19 cellular contexts compared by ENCODE assay signal in the genomic region with DNA sequence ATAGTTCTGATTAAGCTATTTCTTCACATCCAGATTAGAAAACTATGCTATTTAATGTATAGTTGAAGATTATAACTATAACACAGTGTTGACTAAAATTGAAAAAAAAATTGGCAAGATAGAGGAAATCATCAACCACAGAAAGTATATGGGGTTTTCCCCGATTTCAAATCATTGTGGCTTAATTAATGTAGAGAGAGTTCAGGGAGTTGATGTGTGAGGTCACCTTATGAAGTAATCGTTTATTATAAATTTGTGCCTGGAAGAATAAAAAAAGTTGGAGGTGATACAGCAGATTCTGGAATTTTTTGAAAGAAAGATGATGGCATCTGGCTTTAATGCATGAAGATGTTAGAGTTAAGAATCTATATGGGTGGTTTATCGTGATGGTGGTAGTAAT.
DNase-seq lines count a peak whose midpoint lies in the region; ATAC-seq and TF ChIP-seq lines count a peak whose summit lies in the region.
"Had no signal": no experiment of that assay in that cellular context is flagged by ENCODE, and none has a peak within 500 bp of the region (broad histone marks: within the 10 kb centered on the region; RNA-seq: fewer than 3 reads in every experiment).

No MANE protein-coding gene starts in this region.

- DNase-seq in ELR (ENCODE audit: low read depth), result peak; percentile 44
- DNase-seq in mammary epithelial cell, result peak; percentile 84
- DNase-seq in chondrocyte (ENCODE audit: low spot score), result no peak
- no peak for DNase-seq in lower leg skin (ENCODE audit: low spot score in 2 of 2)
- DNase-seq: activated CD4-positive, alpha-beta memory T cell treated with anti-CD3 and anti-CD28 coated beads, Interleukin-2, amount 10 ng/mL, durations not matched to agents 7 days and 5 days; cortex of kidney; erythroblast; KBM-7; NCI-H1436; NCI-H446; PC-3; SK-N-SH; stimulated activated CD4-positive, alpha-beta T cell treated with anti-CD3 and anti-CD28 coated beads, Interleukin-4, amount 100 ng/mL, for 24 hours had no signal

- H3K9ac ChIP-seq in mammary epithelial cell (ENCODE audit: insufficient read depth, low read length), result no peak overlapping the region
- H3K9ac ChIP-seq: SK-N-SH had no signal

- H3K27ac ChIP-seq in mammary epithelial cell (ENCODE audit: insufficient read depth, low read depth, low read length), result no peak overlapping the region
- H3K27ac ChIP-seq: ascending aorta had no signal

- H3K4me3 ChIP-seq in mammary epithelial cell (replicated peaks in 1 of 3; ENCODE audit: insufficient read depth in 1 of 3, low read depth in 2 of 3, low read length in 3 of 3) (no peak overlapping the region), lower leg skin (ENCODE audit: low read depth, poor library complexity, severe bottlenecking) (no peak overlapping the region)
- H3K4me3 ChIP-seq: ascending aorta had no signal

- no peaks in the 10 kb centered on the region for H3K27me3 ChIP-seq in mammary epithelial cell (ENCODE audit: insufficient read depth, low read length)
- H3K27me3 ChIP-seq: ascending aorta had no signal

- intact Hi-C loops in mammary epithelial cell (cut with micrococcal nuclease) (no loop called here), lower leg skin (cut with DNase I; ENCODE audit: low total_unique reads) (no loop called here)

- H3K4me1 Mint-ChIP-seq in chondrocyte (ENCODE audit: low read depth), result no peaks in the 10 kb centered on the region

- peaks cover 43% of the 10 kb centered on the region for H3K9me3 Mint-ChIP-seq in chondrocyte (ENCODE audit: low read depth)

- CTCF ChIA-PET in mammary epithelial cell (lab: Charles Lee; ENCODE audit: low non-redundant PET), result no interaction called here

- H3K79me2 ChIP-seq in mammary epithelial cell (ENCODE audit: insufficient read depth, low read length), result no peaks in the 10 kb centered on the region

- BruUV-seq in mammary epithelial cell (replicated peaks; lab: Mats Ljungman, UMichigan), result no TSS peak

- H3K36me3 ChIP-seq in mammary epithelial cell (ENCODE audit: insufficient read depth, low read length), result no peaks in the 10 kb centered on the region
- H3K36me3 ChIP-seq: ascending aorta had no signal

- TF ChIP-seq CTCF in mammary epithelial cell (conservative IDR thresholded peaks at IDR 0.05 in 1 of 2, IDR thresholded peaks at IDR 0.05 in 1 of 2; ENCODE audit: extremely low read depth in 1 of 2, insufficient read depth in 1 of 2, low read depth in 1 of 2, low read length in 2 of 2) (no peak), chondrocyte (IDR thresholded peaks at IDR 0.05) (no peak), lower leg skin (IDR thresholded peaks at IDR 0.05) (no peak)

- ATAC-seq in GM18870 (IDR thresholded peaks at IDR 0.05; ENCODE audit: unreplicated experiment) (peak; percentile 87), HG02981 (IDR thresholded peaks at IDR 0.05; ENCODE audit: unreplicated experiment) (peak; percentile 67), GM21423 (IDR thresholded peaks at IDR 0.05; ENCODE audit: unreplicated experiment) (no peak), GM21529 (IDR thresholded peaks at IDR 0.05; ENCODE audit: unreplicated experiment) (no peak)
- ATAC-seq: PC-3 had no signal

- dilution Hi-C loops in mammary epithelial cell (cut with HindIII; ENCODE audit: low sequenced_read_pairs), result no loop called here

- no peaks in the 10 kb centered on the region for H4K20me1 ChIP-seq in mammary epithelial cell (ENCODE audit: insufficient read depth, low read length)

- H2AFZ ChIP-seq in mammary epithelial cell (ENCODE audit: low read depth, low read length), result peak overlapping the region; percentile 48

- H3K27me3 Mint-ChIP-seq in chondrocyte (ENCODE audit: low read depth), result no peaks in the 10 kb centered on the region
- H3K27me3 Mint-ChIP-seq: type B pancreatic cell had no signal

- in situ Hi-C loops in mammary epithelial cell (cut with MboI; ENCODE audit: low sequenced_read_pairs in 2 of 2), result no loop called here

- H3K4me3 Mint-ChIP-seq in chondrocyte (ENCODE audit: unreplicated experiment), result no peak overlapping the region
- H3K4me3 Mint-ChIP-seq: activated CD4-positive, alpha-beta memory T cell treated with anti-CD3 and anti-CD28 coated beads, Interleukin-2, amount 10 ng/mL, durations not matched to agents 7 days and 5 days; type B pancreatic cell had no signal

- no peak for TF ChIP-seq POLR2A in lower leg skin (IDR thresholded peaks at IDR 0.05)

- H3K36me3 Mint-ChIP-seq in chondrocyte (ENCODE audit: low read depth), result peaks cover 17% of the 10 kb centered on the region
- H3K36me3 Mint-ChIP-seq: type B pancreatic cell had no signal

- H3K4me2 ChIP-seq in mammary epithelial cell (ENCODE audit: insufficient read depth, low read depth, low read length), result no peak overlapping the region
- H3K4me2 ChIP-seq: SK-N-SH had no signal

- no peak overlapping the region for H3K27ac Mint-ChIP-seq in chondrocyte (ENCODE audit: unreplicated experiment)
- H3K27ac Mint-ChIP-seq: activated CD4-positive, alpha-beta memory T cell treated with anti-CD3 and anti-CD28 coated beads, Interleukin-2, amount 10 ng/mL, durations not matched to agents 7 days and 5 days; type B pancreatic cell had no signal

- no peaks in the 10 kb centered on the region for H3K9me3 ChIP-seq in mammary epithelial cell (replicated peaks; ENCODE audit: insufficient read depth, low read length)
- H3K9me3 ChIP-seq: ascending aorta had no signal

- 13% methylated on average over 3 of the region's 3 CpGs for WGBS in mammary epithelial cell (ENCODE audit: low coverage, missing lambda C conversion rate)
- WGBS in lower leg skin, 2 donors, result 32% methylated on average over 3 of the region's 3 CpGs

- H3K4me1 ChIP-seq in mammary epithelial cell (ENCODE audit: insufficient read depth, low read length), result no peaks in the 10 kb centered on the region
- H3K4me1 ChIP-seq: ascending aorta had no signal

Comparison
In these comparisons a context has a peak if more than half of its experiments do, and no peak if none do; other contexts are left out.
1. DNase-seq: peak in ELR (single experiment) and mammary epithelial cell (single experiment); none in chondrocyte (single experiment) and lower leg skin (0 of 2).
2. ATAC-seq: peak in GM18870 (single experiment) and HG02981 (single experiment); none in GM21423 (single experiment) and GM21529 (single experiment).